12 cellular contexts compared by ENCODE assay signal in the genomic region with DNA sequence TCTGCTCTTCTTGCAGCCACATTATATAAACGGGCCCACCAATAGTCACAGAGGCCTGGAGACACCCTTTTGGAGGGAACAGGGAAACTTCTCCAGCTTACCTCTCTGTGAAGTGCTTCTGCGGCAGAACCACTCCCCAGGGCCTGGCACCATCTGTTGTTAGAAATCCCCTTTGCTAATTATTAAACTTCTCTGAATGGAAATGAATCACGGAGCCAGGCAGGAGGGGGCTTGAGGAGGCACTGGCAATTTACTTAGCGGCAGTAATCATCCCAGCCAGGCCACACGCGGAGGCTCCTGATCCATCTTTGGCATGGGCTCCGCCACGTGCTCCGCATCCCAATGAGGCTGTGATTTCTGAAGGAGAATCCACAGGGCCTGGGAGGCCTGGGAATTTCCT.
"Had no signal": no experiment of that assay in that cellular context is flagged by ENCODE, and none has a peak within 500 bp of the region (broad histone marks: within the 10 kb centered on the region; RNA-seq: fewer than 3 reads in every experiment).

No MANE protein-coding gene starts in this region.

- H3K36me3 ChIP-seq: ascending aorta, heart right ventricle, left ventricle myocardium inferior, sigmoid colon had no signal

- H3K27me3 ChIP-seq: ascending aorta, foreskin keratinocyte, sigmoid colon had no signal

- H3K27ac ChIP-seq: ascending aorta, foreskin keratinocyte, heart right ventricle, left ventricle myocardium inferior, psoas muscle, sigmoid colon had no signal

- H3K4me3 ChIP-seq: ascending aorta, heart right ventricle, left ventricle myocardium inferior, psoas muscle, sigmoid colon had no signal

- FAIRE-seq: islet of Langerhans had no signal

- H3K9me3 ChIP-seq: ascending aorta, heart right ventricle, left ventricle myocardium inferior, psoas muscle, sigmoid colon had no signal

- H3K4me1 ChIP-seq: ascending aorta, foreskin keratinocyte, heart right ventricle, left ventricle myocardium inferior, psoas muscle, sigmoid colon had no signal

- DNase-seq: activated CD4-positive, alpha-beta T cell treated with anti-CD3 and anti-CD28 coated beads for 48 hours; activated CD8-positive, alpha-beta memory T cell treated with anti-CD3 and anti-CD28 coated beads, Interleukin-2, amount 50 U/mL, for 48 hours; activated CD8-positive, alpha-beta T cell treated with anti-CD3 and anti-CD28 coated beads, Interleukin-2, amount 10 ng/mL, durations not matched to agents 7 days and 5 days; foreskin keratinocyte; heart right ventricle; left ventricle myocardium inferior; psoas muscle; sigmoid colon; stimulated activated naive CD4-positive, alpha-beta T cell; trophoblast cell had no signal

- ATAC-seq: activated CD8-positive, alpha-beta T cell treated with anti-CD3 and anti-CD28 coated beads, Interleukin-2, amount 10 ng/mL, durations not matched to agents 7 days and 5 days; foreskin keratinocyte; heart right ventricle; psoas muscle had no signal
